In genomic region chr17:78976907-78977680, GRCh38 we compare ENCODE assay signal across 11 cellular contexts. TPM values are rescaled to one million over a fixed set of nuclear protein-coding genes. Genes with fewer than 3 reads are reported as not detected.
A peak's percentile ranks its signal among the peaks of the same experiment; 100 is the strongest.
DNase-seq lines count a peak whose midpoint lies in the region; ATAC-seq and TF ChIP-seq lines count a peak whose summit lies in the region.
"Had no signal": no experiment of that assay in that cellular context is flagged by ENCODE, and none has a peak within 500 bp of the region (broad histone marks: within the 10 kb centered on the region; RNA-seq: fewer than 3 reads in every experiment).

No MANE protein-coding gene starts in this region.

- no peaks in the 10 kb centered on the region for H3K9me3 Mint-ChIP-seq in activated naive CD4-positive, alpha-beta T cell treated with anti-CD3 and anti-CD28 coated beads, Interleukin-2, amount 10 ng/mL, durations not matched to agents 7 days and 5 days
- H3K9me3 Mint-ChIP-seq in activated naive CD8-positive, alpha-beta T cell treated with anti-CD3 and anti-CD28 coated beads for 36 hours: no peaks in the 10 kb centered on the region

- no peaks in the 10 kb centered on the region for H3K27me3 ChIP-seq in lower lobe of right lung (ENCODE audit: low read depth)
- no peaks in the 10 kb centered on the region for H3K27me3 ChIP-seq in transverse colon
- H3K27me3 ChIP-seq: hepatocyte had no signal

- H3K27ac ChIP-seq in lower lobe of right lung: peak overlapping the region; percentile 71
- H3K27ac ChIP-seq in transverse colon: peak overlapping the region; percentile 78 to 86 (median 82)

- H3K36me3 ChIP-seq in lower lobe of right lung (peaks cover 15% of the 10 kb centered on the region), transverse colon (no peaks in the 10 kb centered on the region)

- H3K4me1 ChIP-seq in lower lobe of right lung: peaks cover 72% of the 10 kb centered on the region
- H3K4me1 ChIP-seq in transverse colon: peaks cover 41 to 56% (median 48%) of the 10 kb centered on the region in 4 donors

- intact Hi-C loops in lower lobe of right lung (cut with DNase I): no loop called here
- intact Hi-C loops in transverse colon (cut with DNase I; ENCODE audit: low total_unique reads): no loop called here

- ATAC-seq in lower lobe of right lung (no peak), GM19455 (IDR thresholded peaks at IDR 0.05; ENCODE audit: unreplicated experiment) (no peak)

- no peak overlapping the region for H3K27ac Mint-ChIP-seq in activated naive CD4-positive, alpha-beta T cell treated with anti-CD3 and anti-CD28 coated beads, Interleukin-2, amount 10 ng/mL, durations not matched to agents 7 days and 5 days
- no peak overlapping the region for H3K27ac Mint-ChIP-seq in activated naive CD8-positive, alpha-beta T cell treated with anti-CD3 and anti-CD28 coated beads for 36 hours

- H3K36me3 Mint-ChIP-seq in activated naive CD4-positive, alpha-beta T cell treated with anti-CD3 and anti-CD28 coated beads, Interleukin-2, amount 10 ng/mL, durations not matched to agents 7 days and 5 days: peaks cover 17% of the 10 kb centered on the region
- H3K36me3 Mint-ChIP-seq in activated naive CD8-positive, alpha-beta T cell treated with anti-CD3 and anti-CD28 coated beads for 36 hours: peaks cover 5% of the 10 kb centered on the region

- H3K9me3 ChIP-seq in lower lobe of right lung (no peaks in the 10 kb centered on the region), transverse colon (no peaks in the 10 kb centered on the region)

- WGBS in transverse colon (ENCODE audit: low coverage in 1 of 2), 2 donors: 58% methylated on average over 20 of the region's 20 CpGs; no CpG with 5 or more reads in 1 of the 2 donors

- no peak for TF ChIP-seq POLR2A in transverse colon (IDR thresholded peaks at IDR 0.05)

- CTCF ChIA-PET in activated naive CD4-positive, alpha-beta T cell treated with anti-CD3 and anti-CD28 coated beads, Interleukin-2, amount 10 ng/mL, durations not matched to agents 7 days and 5 days (lab: Charles Lee): no interaction called here

- H3K4me1 Mint-ChIP-seq in activated naive CD4-positive, alpha-beta T cell treated with anti-CD3 and anti-CD28 coated beads, Interleukin-2, amount 10 ng/mL, durations not matched to agents 7 days and 5 days: peaks cover 33% of the 10 kb centered on the region
- peaks cover 6% of the 10 kb centered on the region for H3K4me1 Mint-ChIP-seq in activated naive CD8-positive, alpha-beta T cell treated with anti-CD3 and anti-CD28 coated beads for 36 hours

- TF ChIP-seq EP300 in transverse colon (IDR thresholded peaks at IDR 0.05; ENCODE audit: low read depth): no peak

- peak overlapping the region; percentile 38 for H3K4me3 Mint-ChIP-seq in activated naive CD4-positive, alpha-beta T cell treated with anti-CD3 and anti-CD28 coated beads, Interleukin-2, amount 10 ng/mL, durations not matched to agents 7 days and 5 days
- peak overlapping the region; percentile 11 for H3K4me3 Mint-ChIP-seq in activated naive CD8-positive, alpha-beta T cell treated with anti-CD3 and anti-CD28 coated beads for 36 hours

- DNase-seq in activated naive CD4-positive, alpha-beta T cell treated with anti-CD3 and anti-CD28 coated beads, Interleukin-2, amount 10 ng/mL, durations not matched to agents 7 days and 5 days: no peak
- DNase-seq in activated naive CD4-positive, alpha-beta T cell treated with Interleukin-2 at 50 U/mL for 16 hours: no peak
- DNase-seq in activated naive CD8-positive, alpha-beta T cell treated with anti-CD3 and anti-CD28 coated beads for 36 hours: no peak
- no peak for DNase-seq in lower lobe of right lung
- no peak for DNase-seq in transverse colon
- DNase-seq in midbrain (lab: John Stamatoyannopoulos, UW): no peak
- no peak for DNase-seq in activated gamma-delta T cell treated with Interleukin-2 at 50 U/mL for 16 hours
- DNase-seq: GF-D8, NCI-H1092 treated with DMSO at 0.1 percent for 48 hours had no signal

- TF ChIP-seq CTCF in lower lobe of right lung (IDR thresholded peaks at IDR 0.05) (no peak), transverse colon (IDR thresholded peaks at IDR 0.05) (no peak)

- H3K4me3 ChIP-seq in lower lobe of right lung (no peak overlapping the region), transverse colon (peak overlapping the region in 1 of 4 donors; percentile 40)
- H3K4me3 ChIP-seq: hepatocyte had no signal

- peaks cover 4% of the 10 kb centered on the region for H3K27me3 Mint-ChIP-seq in activated naive CD4-positive, alpha-beta T cell treated with anti-CD3 and anti-CD28 coated beads, Interleukin-2, amount 10 ng/mL, durations not matched to agents 7 days and 5 days
- no peaks in the 10 kb centered on the region for H3K27me3 Mint-ChIP-seq in activated naive CD8-positive, alpha-beta T cell treated with anti-CD3 and anti-CD28 coated beads for 36 hours

- in situ Hi-C loops in transverse colon (cut with MboI; ENCODE audit: low pct_ligation_motif_present in 1 of 4, low pct_unique_long_range_greater_than_20kb in 1 of 4, low sequenced_read_pairs in 3 of 4): loop anchor here in 1 of 4 donors (10.0 kb wide), 1 partner anchor 112 kb away; no protein-coding TSS in a partner anchor

RNA-seq across cellular contexts. Expression of gene LGALS3BP, which starts 2.6 kb away (rescaled TPM):
- 10 to 100 TPM; 86.8 to 89.7 TPM for total RNA-seq in activated naive CD8-positive, alpha-beta T cell treated with anti-CD3 and anti-CD28 coated beads for 36 hours
- total RNA-seq in lower lobe of right lung: 417 TPM
- 1,000 to 10,000 TPM in 2 of 4 donors, 100 to 1,000 TPM in 2; 796 to 1,440 (median 1,077) TPM for total RNA-seq in transverse colon

RNA-seq across cellular contexts. Expression of gene CANT1, which starts 32.5 kb away (rescaled TPM):
- total RNA-seq in activated naive CD8-positive, alpha-beta T cell treated with anti-CD3 and anti-CD28 coated beads for 36 hours: 10 to 100 TPM; 39.3 to 43.1 TPM
- total RNA-seq in lower lobe of right lung: 54.4 TPM
- 100 to 1,000 TPM in 3 of 4 donors, 10 to 100 TPM in 1; 89.4 to 231 (median 138) TPM for total RNA-seq in transverse colon

RNA-seq across cellular contexts. Expression of gene C1QTNF1, which starts 46.9 kb away (rescaled TPM):
- under 1 TPM; 0.12 to 0.14 TPM for total RNA-seq in activated naive CD8-positive, alpha-beta T cell treated with anti-CD3 and anti-CD28 coated beads for 36 hours
- total RNA-seq in lower lobe of right lung (24.9 TPM), transverse colon (10 to 100 TPM in 2 of 4 donors, 1 to 10 TPM in 2; 5.4 to 35.5 (median 12.0) TPM)

RNA-seq across cellular contexts. Expression of gene TIMP2, which starts 51.9 kb away (rescaled TPM):
- 1 to 10 TPM; 1.2 to 1.3 TPM for total RNA-seq in activated naive CD8-positive, alpha-beta T cell treated with anti-CD3 and anti-CD28 coated beads for 36 hours
- total RNA-seq in lower lobe of right lung (260 TPM), transverse colon (10 to 100 TPM; 32.2 to 70.7 (median 54.6) TPM)

Comparison
In these comparisons a context has a peak if more than half of its experiments do, and no peak if none do; other contexts are left out.
1. RNA of gene C1QTNF1, which starts 46.9 kb away (total RNA-seq): 24.9 TPM in lower lobe of right lung (single experiment) and 5.4 to 35.5 TPM in transverse colon; 0.12 to 0.14 TPM in activated naive CD8-positive, alpha-beta T cell treated with anti-CD3 and anti-CD28 coated beads for 36 hours; every median in the first group is over 4 times any median in the second.